In genomic region chr9:110254500-110254899, GRCh38 we compare ENCODE assay signal across 1 cellular context.
TF ChIP-seq lines count a peak whose summit lies in the region.

No MANE protein-coding gene starts in this region.

TF ChIP-seq in K562, 482 proteins besides CTCF, POLR2A, EP300 and RAD21 (continued from another document):
- TF ChIP-seq UBTF (IDR thresholded peaks at IDR 0.05; ENCODE audit: borderline replicate concordance in 1 of 2, low read depth in 2 of 2, low read length in 2 of 2) (0 out of 4 replicates have a peak, but pooled peaks of 1 of the 2 experiments have one; percentile 20), ZNF507 (tag; conservative IDR thresholded peaks at IDR 0.05) (no peak)
